24 cellular contexts compared by ENCODE assay signal in genomic region chr3:78745847-78746246, GRCh38.
DNase-seq lines count a peak whose midpoint lies in the region; FAIRE-seq and TF ChIP-seq lines count a peak whose summit lies in the region.
"Had no signal": no experiment of that assay in that cellular context is flagged by ENCODE, and none has a peak within 500 bp of the region (broad histone marks: within the 10 kb centered on the region; RNA-seq: fewer than 3 reads in every experiment).

No MANE protein-coding gene starts in this region.

- H3K36me3 Mint-ChIP-seq in Calu3 (ENCODE audit: insufficient read depth, unreplicated experiment) (no peaks in the 10 kb centered on the region), glutamatergic neuron (ENCODE audit: unreplicated experiment) (no peaks in the 10 kb centered on the region)
- H3K36me3 Mint-ChIP-seq: CD14-positive monocyte; CD4-positive, alpha-beta memory T cell; CD4-positive, CD25-positive, alpha-beta regulatory T cell; CD8-positive, alpha-beta memory T cell had no signal

- no peak for TF ChIP-seq CTCF in Calu3 (IDR thresholded peaks at IDR 0.05; ENCODE audit: unreplicated experiment)
- TF ChIP-seq CTCF in D721Med (IDR thresholded peaks at IDR 0.05; ENCODE audit: insufficient read depth, missing control alignments), result no peak
- no peak for TF ChIP-seq CTCF in glutamatergic neuron (IDR thresholded peaks at IDR 0.05; ENCODE audit: partially characterized antibody, unreplicated experiment)

- H3K27me3 Mint-ChIP-seq in Calu3 (ENCODE audit: unreplicated experiment) (no peaks in the 10 kb centered on the region), glutamatergic neuron (ENCODE audit: unreplicated experiment) (peaks cover 9% of the 10 kb centered on the region)
- H3K27me3 Mint-ChIP-seq: CD4-positive, alpha-beta memory T cell; CD4-positive, CD25-positive, alpha-beta regulatory T cell; CD8-positive, alpha-beta memory T cell had no signal

- no peaks in the 10 kb centered on the region for H3K9me3 Mint-ChIP-seq in Calu3 (ENCODE audit: low read depth, unreplicated experiment)
- H3K9me3 Mint-ChIP-seq in glutamatergic neuron (ENCODE audit: unreplicated experiment), result no peaks in the 10 kb centered on the region
- H3K9me3 Mint-ChIP-seq: CD14-positive monocyte had no signal

- intact Hi-C loops in Calu3 (cut with micrococcal nuclease; ENCODE audit: unreplicated experiment), result no loop called here

- BruUV-seq in Calu3 (replicated peaks; lab: Mats Ljungman, UMichigan), result no TSS peak

- FAIRE-seq in D721Med (lab: Jason Lieb, UNC), result peak; percentile 51
- FAIRE-seq: GM12878, GM12892, GM18507 had no signal

- H3K4me1 Mint-ChIP-seq in Calu3 (ENCODE audit: low read depth, unreplicated experiment), result peaks cover 11% of the 10 kb centered on the region
- H3K4me1 Mint-ChIP-seq in glutamatergic neuron (ENCODE audit: low read depth, unreplicated experiment), result peaks cover 31% of the 10 kb centered on the region
- H3K4me1 Mint-ChIP-seq: CD14-positive monocyte; CD4-positive, alpha-beta memory T cell; CD4-positive, CD25-positive, alpha-beta regulatory T cell; CD8-positive, alpha-beta memory T cell had no signal

- H3K4me3 Mint-ChIP-seq in Calu3 (ENCODE audit: low read depth, unreplicated experiment) (no peak overlapping the region), glutamatergic neuron (ENCODE audit: unreplicated experiment) (peak overlapping the region; percentile 3)
- H3K4me3 Mint-ChIP-seq: CD14-positive monocyte; CD4-positive, alpha-beta memory T cell; CD4-positive, CD25-positive, alpha-beta regulatory T cell; CD8-positive, alpha-beta memory T cell had no signal

- no peak for DNase-seq in Calu3
- no peak for DNase-seq in D721Med (ENCODE audit: insufficient read length, low spot score)
- DNase-seq in glutamatergic neuron, result no peak
- DNase-seq in activated naive CD4-positive, alpha-beta T cell treated with anti-CD3 and anti-CD28 coated beads, Interleukin-2, amount 50 U/mL, for 16 hours, result no peak
- no peak for DNase-seq in pons (ENCODE audit: low spot score)
- DNase-seq: 8988T; ACHN; BE2C; C1 segment of cervical spinal cord; CD4-positive, alpha-beta memory T cell; CD4-positive, CD25-positive, alpha-beta regulatory T cell; CD8-positive, alpha-beta memory T cell; COR-L47; DMS 273 treated with DMSO at 0.1 percent for 48 hours; DMS153; DMS53; DMS79; DND-41; EL; GDM1 had no signal

- H3K27ac Mint-ChIP-seq in Calu3 (ENCODE audit: unreplicated experiment) (peak overlapping the region; percentile 26), glutamatergic neuron (ENCODE audit: unreplicated experiment) (peak overlapping the region; percentile 41)
- H3K27ac Mint-ChIP-seq: CD14-positive monocyte; CD4-positive, alpha-beta memory T cell; CD4-positive, CD25-positive, alpha-beta regulatory T cell; CD8-positive, alpha-beta memory T cell had no signal

- CTCF ChIA-PET in Calu3 (lab: Charles Lee), result no interaction called here
